ENCODE assay signal across 20 cellular contexts in the genomic region with DNA sequence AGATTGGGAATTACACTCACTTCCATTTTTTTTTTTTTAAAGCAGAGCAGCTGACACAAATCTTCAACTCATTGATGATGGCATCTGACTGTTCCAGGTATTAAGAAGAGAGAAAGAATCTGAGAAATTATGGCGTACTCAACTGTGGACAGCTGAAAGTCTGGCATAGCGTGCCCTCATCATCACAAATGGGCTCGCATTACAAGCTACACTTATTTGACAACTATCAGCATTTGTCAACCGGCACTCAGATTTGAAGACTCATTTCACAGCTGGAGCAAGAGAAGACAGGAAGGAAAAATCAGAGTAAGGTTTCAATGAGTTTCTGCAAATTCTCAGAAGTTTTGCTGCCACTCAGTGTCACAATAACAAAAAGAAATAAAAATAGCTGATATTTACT.
A peak's percentile ranks its signal among the peaks of the same experiment; 100 is the strongest.
DNase-seq lines count a peak whose midpoint lies in the region; ATAC-seq and TF ChIP-seq lines count a peak whose summit lies in the region.
"Had no signal": no experiment of that assay in that cellular context is flagged by ENCODE, and none has a peak within 500 bp of the region (broad histone marks: within the 10 kb centered on the region; RNA-seq: fewer than 3 reads in every experiment).

No MANE protein-coding gene starts in this region.

- no peak for TF ChIP-seq EP300 in gastroesophageal sphincter (IDR thresholded peaks at IDR 0.05)

- no peaks in the 10 kb centered on the region for H3K27me3 Mint-ChIP-seq in nephron (ENCODE audit: low read depth)
- H3K27me3 Mint-ChIP-seq: B cell; CD4-positive, alpha-beta T cell had no signal

- TF ChIP-seq CTCF in nephron (IDR thresholded peaks at IDR 0.05; ENCODE audit: unreplicated experiment in 3 of 3) (no peak), neutrophil (IDR thresholded peaks at IDR 0.05) (no peak), gastroesophageal sphincter (IDR thresholded peaks at IDR 0.05) (no peak)

- H3K4me3 Mint-ChIP-seq in nephron = no peak overlapping the region
- H3K4me3 Mint-ChIP-seq: B cell; CD4-positive, alpha-beta T cell; CD8-positive, alpha-beta T cell had no signal

- no peaks in the 10 kb centered on the region for H3K27me3 ChIP-seq in neutrophil
- no peaks in the 10 kb centered on the region for H3K27me3 ChIP-seq in gastroesophageal sphincter
- H3K27me3 ChIP-seq: BLaER1 treated with 17β-estradiol and CSF1 and Interleukin-3, amounts not matched to agents 10 nM and 100 nM had no signal

- peaks cover 4% of the 10 kb centered on the region for H3K9me3 Mint-ChIP-seq in nephron
- H3K9me3 Mint-ChIP-seq: CD4-positive, alpha-beta T cell; CD8-positive, alpha-beta T cell had no signal

- peaks cover 76% of the 10 kb centered on the region for H3K36me3 ChIP-seq in neutrophil
- no peaks in the 10 kb centered on the region for H3K36me3 ChIP-seq in gastroesophageal sphincter

- H3K4me1 ChIP-seq in neutrophil (ENCODE audit: control insufficient read depth in 1 of 2, insufficient read depth in 1 of 2, low read depth in 1 of 2, low read length in 1 of 2) (no peaks in the 10 kb centered on the region), gastroesophageal sphincter (peaks cover 5 to 37% (median 7%) of the 10 kb centered on the region in 3 donors)
- H3K4me1 ChIP-seq: A549; BLaER1 treated with 17β-estradiol and CSF1 and Interleukin-3, amounts not matched to agents 10 nM and 100 nM; Caco-2 had no signal

- H3K27ac Mint-ChIP-seq in nephron = peak overlapping the region; percentile 58 to 74 (median 61)
- H3K27ac Mint-ChIP-seq: B cell; CD4-positive, alpha-beta T cell; CD8-positive, alpha-beta T cell had no signal

- TF ChIP-seq POLR2A in gastroesophageal sphincter (IDR thresholded peaks at IDR 0.05) = no peak

- 91 to 100% methylated on average over 4 of the region's 4 CpGs for WGBS in gastroesophageal sphincter (ENCODE audit: low coverage in 1 of 2), 2 donors

- H3K4me3 ChIP-seq in neutrophil (ENCODE audit: low read depth in 1 of 2, low read length in 1 of 2) (no peak overlapping the region), gastroesophageal sphincter (no peak overlapping the region)
- H3K4me3 ChIP-seq: A549; BLaER1 treated with 17β-estradiol and CSF1 and Interleukin-3, amounts not matched to agents 10 nM and 100 nM had no signal

- peaks cover 3% of the 10 kb centered on the region for H3K36me3 Mint-ChIP-seq in nephron (ENCODE audit: low read depth)
- H3K36me3 Mint-ChIP-seq: CD8-positive, alpha-beta T cell had no signal

- no peaks in the 10 kb centered on the region for H3K9me3 ChIP-seq in neutrophil
- no peaks in the 10 kb centered on the region for H3K9me3 ChIP-seq in gastroesophageal sphincter
- H3K9me3 ChIP-seq: A549; BLaER1 treated with 17β-estradiol and CSF1 and Interleukin-3, amounts not matched to agents 10 nM and 100 nM; Caco-2 had no signal

- ATAC-seq in gastroesophageal sphincter (no peak), GM18909 (IDR thresholded peaks at IDR 0.05; ENCODE audit: poor library complexity, unreplicated experiment) (no peak)
- ATAC-seq: A549; CD8-positive, alpha-beta T cell had no signal

- H3K4me1 Mint-ChIP-seq in nephron = peaks cover 71% of the 10 kb centered on the region
- H3K4me1 Mint-ChIP-seq: B cell had no signal

- DNase-seq in LHCN-M2 (ENCODE audit: low read depth) = peak; percentile 58
- DNase-seq in myocyte (ENCODE audit: low read depth) = peak; percentile 49
- no peak for DNase-seq in putamen (ENCODE audit: low spot score)
- no peak for DNase-seq in UCSD-AML1 (lab: John Stamatoyannopoulos, UW; ENCODE audit: unreplicated experiment)
- DNase-seq: AML-193; Caco-2; Calu3; CD4-positive, alpha-beta T cell; CD8-positive, alpha-beta T cell; DMS79 treated with DMSO at 0.1 percent for 48 hours; GF-D8 had no signal

- H3K27ac ChIP-seq in neutrophil = peak overlapping the region; percentile 6
- H3K27ac ChIP-seq in gastroesophageal sphincter = no peak overlapping the region
- H3K27ac ChIP-seq: 22Rv1; A549; BLaER1 treated with 17β-estradiol and CSF1 and Interleukin-3, amounts not matched to agents 10 nM and 100 nM; C4-2B had no signal

Comparison
In these comparisons a context has a peak if more than half of its experiments do, and no peak if none do; other contexts are left out.
1. DNase-seq: peak in LHCN-M2 (single experiment) and myocyte (single experiment); none in putamen (single experiment) and UCSD-AML1 (single experiment).